9 cellular contexts compared by ENCODE assay signal in genomic region chr2:101717041-101717817, GRCh38. TPM values are rescaled to one million over a fixed set of nuclear protein-coding genes. Genes with fewer than 3 reads are reported as not detected.
A peak's percentile ranks its signal among the peaks of the same experiment; 100 is the strongest.
DNase-seq lines count a peak whose midpoint lies in the region; ATAC-seq lines count a peak whose summit lies in the region.
"Had no signal": no experiment of that assay in that cellular context is flagged by ENCODE, and none has a peak within 500 bp of the region (broad histone marks: within the 10 kb centered on the region; RNA-seq: fewer than 3 reads in every experiment).

No MANE protein-coding gene starts in this region.

- POLR2A ChIA-PET in activated CD4-positive, alpha-beta T cell treated with anti-CD3 and anti-CD28 coated beads, Interleukin-2, amount 10 ng/mL, durations not matched to agents 7 days and 5 days (lab: Charles Lee), result interaction anchor here (0.6 to 1.1 kb wide), 3 partner anchors 13 to 42 kb away, joined by 3 to 7 read pairs (median 5); partner anchors contain the start of gene MAP4K4

- DNase-seq in activated CD4-positive, CD25-positive, alpha-beta regulatory T cell treated with anti-CD3 and anti-CD28 coated beads, Interleukin-2, amount 50 U/mL, for 72 hours, result no peak
- DNase-seq in activated CD4-positive, alpha-beta T cell treated with anti-CD3 and anti-CD28 coated beads, Interleukin-2, amount 10 ng/mL, durations not matched to agents 7 days and 5 days, result peak; percentile 64
- peak; percentile 64 for DNase-seq in stimulated activated naive B cell treated with anti-CD40 and anti-IgM and Interleukin-4, amounts not matched to agents 10 μg/mL and 1 μg/mL and 100 μg/mL, for 72 hours
- DNase-seq in NCI-H526 (lab: John Stamatoyannopoulos, UW), result no peak
- DNase-seq in AML-193 (lab: John Stamatoyannopoulos, UW), result no peak
- DNase-seq: body of pancreas had no signal

- H3K27me3 Mint-ChIP-seq in activated CD4-positive, alpha-beta T cell treated with anti-CD3 and anti-CD28 coated beads, Interleukin-2, amount 10 ng/mL, durations not matched to agents 7 days and 5 days, result no peaks in the 10 kb centered on the region
- H3K27me3 Mint-ChIP-seq in stimulated activated naive B cell treated with anti-CD40 and anti-IgM and Interleukin-4, amounts not matched to agents 10 μg/mL and 1 μg/mL and 100 μg/mL, for 72 hours, result no peaks in the 10 kb centered on the region

- peaks cover 70% of the 10 kb centered on the region for H3K4me1 Mint-ChIP-seq in activated CD4-positive, alpha-beta T cell treated with anti-CD3 and anti-CD28 coated beads, Interleukin-2, amount 10 ng/mL, durations not matched to agents 7 days and 5 days
- H3K4me1 Mint-ChIP-seq in stimulated activated naive B cell treated with anti-CD40 and anti-IgM and Interleukin-4, amounts not matched to agents 10 μg/mL and 1 μg/mL and 100 μg/mL, for 72 hours, result peaks cover 44 to 83% of the 10 kb centered on the region in 2 donors

- H3K9me3 Mint-ChIP-seq in activated CD4-positive, alpha-beta T cell treated with anti-CD3 and anti-CD28 coated beads, Interleukin-2, amount 10 ng/mL, durations not matched to agents 7 days and 5 days, result peaks cover 15% of the 10 kb centered on the region
- H3K9me3 Mint-ChIP-seq in stimulated activated naive B cell treated with anti-CD40 and anti-IgM and Interleukin-4, amounts not matched to agents 10 μg/mL and 1 μg/mL and 100 μg/mL, for 72 hours, result peaks cover 8 to 11% of the 10 kb centered on the region in 2 donors

- peaks cover 57% of the 10 kb centered on the region for H3K36me3 Mint-ChIP-seq in activated CD4-positive, alpha-beta T cell treated with anti-CD3 and anti-CD28 coated beads, Interleukin-2, amount 10 ng/mL, durations not matched to agents 7 days and 5 days (ENCODE audit: low read depth)
- peaks cover 27 to 53% of the 10 kb centered on the region in 2 donors for H3K36me3 Mint-ChIP-seq in stimulated activated naive B cell treated with anti-CD40 and anti-IgM and Interleukin-4, amounts not matched to agents 10 μg/mL and 1 μg/mL and 100 μg/mL, for 72 hours

- CTCF ChIA-PET in activated CD4-positive, alpha-beta T cell treated with anti-CD3 and anti-CD28 coated beads, Interleukin-2, amount 10 ng/mL, durations not matched to agents 7 days and 5 days (lab: Charles Lee), result interaction anchor here (0.6 to 2.7 kb wide), 6 partner anchors 9 to 149 kb away, joined by 3 to 16 read pairs (median 4); partner anchors contain the start of gene MAP4K4

- peak; percentile 30 for ATAC-seq in activated CD4-positive, CD25-positive, alpha-beta regulatory T cell treated with anti-CD3 and anti-CD28 coated beads, Interleukin-2, amount 50 U/mL, for 24 hours
- ATAC-seq in HG02981 (IDR thresholded peaks at IDR 0.05; ENCODE audit: unreplicated experiment) (peak; percentile 68), GM18519 (IDR thresholded peaks at IDR 0.05; ENCODE audit: low FRiP score, unreplicated experiment) (no peak)
- peak; percentile 75 to 80 for ATAC-seq in stimulated activated naive B cell treated with anti-CD40 and anti-IgM and Interleukin-4, amounts not matched to agents 10 μg/mL and 1 μg/mL and 100 μg/mL, for 72 hours (replicated peaks)
- ATAC-seq: body of pancreas had no signal

- H3K4me3 Mint-ChIP-seq in activated CD4-positive, alpha-beta T cell treated with anti-CD3 and anti-CD28 coated beads, Interleukin-2, amount 10 ng/mL, durations not matched to agents 7 days and 5 days, result peak overlapping the region; percentile 25
- H3K4me3 Mint-ChIP-seq in stimulated activated naive B cell treated with anti-CD40 and anti-IgM and Interleukin-4, amounts not matched to agents 10 μg/mL and 1 μg/mL and 100 μg/mL, for 72 hours, result peak overlapping the region; percentile 65 to 66

- H3K27ac Mint-ChIP-seq in activated CD4-positive, alpha-beta T cell treated with anti-CD3 and anti-CD28 coated beads, Interleukin-2, amount 10 ng/mL, durations not matched to agents 7 days and 5 days, result peak overlapping the region; percentile 82
- H3K27ac Mint-ChIP-seq in stimulated activated naive B cell treated with anti-CD40 and anti-IgM and Interleukin-4, amounts not matched to agents 10 μg/mL and 1 μg/mL and 100 μg/mL, for 72 hours, result peak overlapping the region; percentile 97

RNA-seq across cellular contexts. Expression of gene MAP4K4, which starts 19.7 kb away (rescaled TPM):
- total RNA-seq in activated CD4-positive, alpha-beta T cell treated with anti-CD3 and anti-CD28 coated beads, Interleukin-2, amount 10 ng/mL, durations not matched to agents 7 days and 5 days, result 100 to 1,000 TPM; 129 to 142 TPM

Comparison
In these comparisons a context has a peak if more than half of its experiments do, and no peak if none do; other contexts are left out.
1. DNase-seq: peak in activated CD4-positive, alpha-beta T cell treated with anti-CD3 and anti-CD28 coated beads, Interleukin-2, amount 10 ng/mL, durations not matched to agents 7 days and 5 days (single experiment) and stimulated activated naive B cell treated with anti-CD40 and anti-IgM and Interleukin-4, amounts not matched to agents 10 μg/mL and 1 μg/mL and 100 μg/mL, for 72 hours (single experiment); none in activated CD4-positive, CD25-positive, alpha-beta regulatory T cell treated with anti-CD3 and anti-CD28 coated beads, Interleukin-2, amount 50 U/mL, for 72 hours (single experiment), NCI-H526 (0 of 2) and AML-193 (0 of 2).